Comparison of ENCODE assay signal across 31 cellular contexts in the genomic region with DNA sequence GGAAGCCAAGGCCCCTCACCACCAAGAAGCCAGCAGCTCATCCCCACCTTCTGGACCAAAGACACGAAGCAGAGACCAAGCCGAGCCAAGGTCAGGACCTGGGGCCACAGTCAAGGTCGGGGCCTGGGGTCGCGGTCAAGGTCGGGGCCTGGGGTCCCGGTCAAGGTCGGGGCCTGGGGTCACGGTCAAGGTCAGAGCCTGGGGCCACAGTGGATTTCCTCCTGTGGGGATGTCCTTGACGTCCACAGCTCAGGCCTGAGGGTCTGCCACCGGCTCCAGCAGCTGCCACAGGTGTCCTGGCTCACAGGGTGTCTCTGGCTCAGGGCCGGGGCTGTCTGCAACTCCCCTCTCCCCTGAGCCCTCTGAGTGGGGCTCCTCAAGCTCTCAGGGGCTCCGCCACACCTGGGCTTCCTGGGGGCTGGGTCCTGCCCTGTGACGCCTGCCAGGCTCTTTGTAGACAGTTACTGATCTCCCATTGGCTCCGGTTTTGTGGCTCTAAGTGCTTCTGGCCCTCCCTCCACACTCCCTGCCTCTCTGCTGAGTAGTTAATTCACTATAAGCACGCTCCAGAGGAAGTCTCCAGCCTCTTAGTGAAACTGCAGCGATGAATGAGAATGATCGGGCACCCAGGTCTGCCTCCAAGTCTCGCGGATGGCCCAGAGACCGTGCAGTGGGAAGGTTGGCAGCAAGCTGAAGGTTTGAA. TPM values are rescaled to one million over a fixed set of nuclear protein-coding genes. Genes with fewer than 3 reads are reported as not detected.
DNase-seq lines count a peak whose midpoint lies in the region; ATAC-seq, FAIRE-seq and TF ChIP-seq lines count a peak whose summit lies in the region.
"Had no signal": no experiment of that assay in that cellular context is flagged by ENCODE, and none has a peak within 500 bp of the region (broad histone marks: within the 10 kb centered on the region; RNA-seq: fewer than 3 reads in every experiment).

No MANE protein-coding gene starts in this region.

- peaks cover 0 to 83% (median 2%) of the 10 kb centered on the region in 11 experiments; a peak in 11 of 22 replicates for H4K20me1 ChIP-seq in BLaER1 treated with 17β-estradiol and CSF1 and Interleukin-3, amounts not matched to agents 10 nM and 100 nM
- H4K20me1 ChIP-seq in H1 (replicated peaks in 1 of 2; ENCODE audit: control insufficient read depth in 1 of 2, insufficient read depth in 2 of 2, low read length in 2 of 2): no peaks in the 10 kb centered on the region

- peak overlapping the region in 3 of 11 experiments; percentile 2 to 51 (median 15); a peak in 2 of 22 replicates for H3K9ac ChIP-seq in BLaER1 treated with 17β-estradiol and CSF1 and Interleukin-3, amounts not matched to agents 10 nM and 100 nM
- 0 out of 7 replicates have a peak overlapping the region, but pooled peaks of 1 of the 4 experiments have one; percentile 4 for H3K9ac ChIP-seq in H1 (replicated peaks in 1 of 4; ENCODE audit: extremely low read depth in 1 of 4, low read depth in 3 of 4, low read length in 3 of 4)

- no peak overlapping the region for H3K4me3 Mint-ChIP-seq in natural killer cell treated with Interleukin-12 subunit alpha and Interleukin-12 subunit beta and Interleukin-15 and Interleukin-18, amount 100 ng/mL, for 72 hours
- H3K4me3 Mint-ChIP-seq: activated T-cell treated with anti-CD3 and anti-CD28 coated beads, Interleukin-2, amount 50 U/mL, for 24 hours; CD4-positive, CD25-positive, alpha-beta regulatory T cell; effector memory CD8-positive, alpha-beta T cell; T-cell had no signal

- no peak overlapping the region for H4K8ac ChIP-seq in H1 (ENCODE audit: extremely low read depth, insufficient read depth, low read length)

- H2BK5ac ChIP-seq in H1 (ENCODE audit: low read depth, low read length): no peak overlapping the region

- no peak for TF ChIP-seq RAD21 in H1 (IDR thresholded peaks at IDR 0.05 in 1 of 2, conservative IDR thresholded peaks at IDR 0.05 in 1 of 2; ENCODE audit: low read depth in 2 of 2, low read length in 2 of 2)

- no peak overlapping the region for H4K5ac ChIP-seq in H1 (ENCODE audit: insufficient read length, low read depth, low read length)

- TF ChIP-seq CTCF in H1 (IDR thresholded peaks at IDR 0.05; ENCODE audit: control extremely low read depth in 1 of 3, insufficient read depth in 1 of 3, low read depth in 1 of 3, low read length in 3 of 3): no peak

- no peak overlapping the region for H3K27ac ChIP-seq in BLaER1 treated with 17β-estradiol and CSF1 and Interleukin-3, amounts not matched to agents 10 nM and 100 nM
- H3K27ac ChIP-seq in H1 (ENCODE audit: low read depth, low read length): no peak overlapping the region
- H3K27ac ChIP-seq: breast epithelium had no signal

- H3K27me3 Mint-ChIP-seq in natural killer cell treated with Interleukin-12 subunit alpha and Interleukin-12 subunit beta and Interleukin-15 and Interleukin-18, amount 100 ng/mL, for 72 hours: peaks cover 0 to 7% of the 10 kb centered on the region in 2 donors

- no peak overlapping the region for H3K4ac ChIP-seq in H1 (replicated peaks; ENCODE audit: insufficient read length, low read depth, low read length)

- peaks cover 0 to 43% (median 26%) of the 10 kb centered on the region in 10 experiments; a peak in 14 of 20 replicates for H3K4me1 ChIP-seq in BLaER1 treated with 17β-estradiol and CSF1 and Interleukin-3, amounts not matched to agents 10 nM and 100 nM
- H3K4me1 ChIP-seq in H1 (replicated peaks in 1 of 4; ENCODE audit: control insufficient read depth in 3 of 4, insufficient read depth in 4 of 4, low read length in 3 of 4): peaks cover 0 to 17% (median 10%) of the 10 kb centered on the region in 4 experiments; a peak in 6 of 7 replicates
- H3K4me1 ChIP-seq: breast epithelium had no signal

- POLR2A ChIA-PET in H1 (lab: Charles Lee; ENCODE audit: partially characterized antibody): interaction anchor here (1.0 kb wide), 1 partner anchor 11 kb away, joined by 6 read pairs; no protein-coding TSS in a partner anchor

- 0 out of 2 replicates have a peak overlapping the region, but pooled peaks have one; percentile 81 for H2BK15ac ChIP-seq in H1 (ENCODE audit: low read length)

- peak; percentile 30 for DNase-seq in NCI-H1092 (lab: John Stamatoyannopoulos, UW)
- peak; percentile 73 for DNase-seq in NCI-H2227 (lab: John Stamatoyannopoulos, UW; ENCODE audit: unreplicated experiment)
- no peak for DNase-seq in H1 (ENCODE audit: low read depth in 1 of 2, low spot score in 2 of 2)
- DNase-seq in COLO668 (lab: John Stamatoyannopoulos, UW; ENCODE audit: unreplicated experiment): no peak
- DNase-seq in natural killer cell treated with Interleukin-12 subunit alpha and Interleukin-12 subunit beta and Interleukin-15 and Interleukin-18, amount 100 ng/mL, for 72 hours (ENCODE audit: low spot score): no peak
- no peak for DNase-seq in SW480 (ENCODE audit: low spot score)
- DNase-seq: activated CD4-positive, alpha-beta T cell treated with anti-CD3 and anti-CD28 coated beads for 1 hour; activated CD8-positive, alpha-beta memory T cell treated with anti-CD3 and anti-CD28 coated beads for 24 hours; activated naive CD4-positive, alpha-beta T cell; activated T-cell treated with anti-CD3 and anti-CD28 coated beads, Interleukin-2, amount 50 U/mL, for 24 hours; CD4-positive, CD25-positive, alpha-beta regulatory T cell; effector memory CD8-positive, alpha-beta T cell; foreskin melanocyte; hypothalamus; Karpas-422; NCI-H526; occipital lobe; OCI-M1; SHP77 treated with DMSO at 0.1 percent for 48 hours; stimulated activated CD4-positive, alpha-beta T cell treated with anti-CD3 and anti-CD28 coated beads, Interleukin-2, amount 100 ng/mL, for 48 hours; stimulated activated naive CD4-positive, alpha-beta T cell; T-cell had no signal

- H3K27me3 ChIP-seq in BLaER1 treated with 17β-estradiol and CSF1 and Interleukin-3, amounts not matched to agents 10 nM and 100 nM: peaks cover 20 to 36% (median 28%) of the 10 kb centered on the region in 11 experiments
- H3K27me3 ChIP-seq in H1 (replicated peaks in 1 of 4; ENCODE audit: control insufficient read depth in 3 of 4, extremely low read depth in 1 of 4, insufficient read depth in 3 of 4, low read length in 3 of 4): peaks cover 0 to 13% (median 8%) of the 10 kb centered on the region in 4 experiments; a peak in 4 of 7 replicates

- no peak for TF ChIP-seq POLR2A in H1 (IDR thresholded peaks at IDR 0.05; ENCODE audit: control extremely low read depth in 1 of 2, low read depth in 2 of 2, low read length in 2 of 2)

- no peak overlapping the region for H4K91ac ChIP-seq in H1 (replicated peaks; ENCODE audit: insufficient read length, low read length)

- H3K79me2 ChIP-seq in H1 (ENCODE audit: control insufficient read depth in 1 of 2, insufficient read depth in 2 of 2, low read length in 2 of 2): no peaks in the 10 kb centered on the region

- H3K23ac ChIP-seq in H1 (ENCODE audit: insufficient read length): no peak overlapping the region

- 0 out of 2 replicates have a peak overlapping the region, but pooled peaks have one; percentile 7 for H3K18ac ChIP-seq in H1 (ENCODE audit: extremely low read depth, low read length)

- FAIRE-seq in H1 (lab: Jason Lieb, UNC): no peak
- FAIRE-seq: colon, HTR-8/SVneo, islet of Langerhans, TTC549 had no signal

- no peak overlapping the region for H3K56ac ChIP-seq in H1 (replicated peaks; ENCODE audit: insufficient read length, low read depth, low read length)

- H3K36me3 ChIP-seq in BLaER1 treated with 17β-estradiol and CSF1 and Interleukin-3, amounts not matched to agents 10 nM and 100 nM: no peaks in the 10 kb centered on the region
- no peaks in the 10 kb centered on the region for H3K36me3 ChIP-seq in H1 (ENCODE audit: control insufficient read depth in 2 of 4, insufficient read depth in 4 of 4, low read length in 3 of 4)
- H3K36me3 ChIP-seq: breast epithelium had no signal

- H3K4me1 Mint-ChIP-seq in natural killer cell treated with Interleukin-12 subunit alpha and Interleukin-12 subunit beta and Interleukin-15 and Interleukin-18, amount 100 ng/mL, for 72 hours (ENCODE audit: low read depth in 2 of 2): no peaks in the 10 kb centered on the region

- H2BK120ac ChIP-seq in H1 (replicated peaks; ENCODE audit: low read depth, low read length): no peak overlapping the region

- no peaks in the 10 kb centered on the region for H3K9me3 Mint-ChIP-seq in natural killer cell treated with Interleukin-12 subunit alpha and Interleukin-12 subunit beta and Interleukin-15 and Interleukin-18, amount 100 ng/mL, for 72 hours
- H3K9me3 Mint-ChIP-seq: activated T-cell treated with anti-CD3 and anti-CD28 coated beads, Interleukin-2, amount 50 U/mL, for 24 hours; effector memory CD8-positive, alpha-beta T cell; T-cell had no signal

- 87% methylated on average over 18 of the region's 21 CpGs; no CpG with 5 or more reads in 1 of the 2 experiments for WGBS in H1 (ENCODE audit: extremely low coverage in 1 of 2, insufficient coverage in 1 of 2, insufficient read length in 1 of 2, insufficient replicate concordance in 2 of 2, low coverage in 1 of 2, low lambda C conversion rate in 2 of 2, missing lambda C conversion rate in 1 of 2), 2 experiments

- no peak overlapping the region for H3K27ac Mint-ChIP-seq in natural killer cell treated with Interleukin-12 subunit alpha and Interleukin-12 subunit beta and Interleukin-15 and Interleukin-18, amount 100 ng/mL, for 72 hours
- H3K27ac Mint-ChIP-seq: activated T-cell treated with anti-CD3 and anti-CD28 coated beads, Interleukin-2, amount 50 U/mL, for 24 hours; CD4-positive, CD25-positive, alpha-beta regulatory T cell; effector memory CD8-positive, alpha-beta T cell; T-cell had no signal

- H3K9me3 ChIP-seq in BLaER1 treated with 17β-estradiol and CSF1 and Interleukin-3, amounts not matched to agents 10 nM and 100 nM (replicated peaks in 1 of 11): no peaks in the 10 kb centered on the region
- H3K9me3 ChIP-seq in H1 (ENCODE audit: insufficient read depth in 2 of 2, low read depth in 1 of 2, low read length in 1 of 2): no peaks in the 10 kb centered on the region
- H3K9me3 ChIP-seq: breast epithelium had no signal

- H2BK12ac ChIP-seq in H1 (ENCODE audit: low read depth, low read length): peak overlapping the region; percentile 39; the same call in 1 of the 2 replicates

- no peak for TF ChIP-seq EP300 in H1 (IDR thresholded peaks at IDR 0.05; ENCODE audit: borderline replicate concordance in 1 of 2, low read depth in 2 of 2, low read length in 2 of 2)

- H2AFZ ChIP-seq in H1 (ENCODE audit: low read length): no peak overlapping the region

- H3K14ac ChIP-seq in H1 (ENCODE audit: insufficient read length): no peak overlapping the region

- no peak overlapping the region for H2AK5ac ChIP-seq in H1 (ENCODE audit: low read depth, low read length)

- H3K4me3 ChIP-seq in BLaER1 treated with 17β-estradiol and CSF1 and Interleukin-3, amounts not matched to agents 10 nM and 100 nM: no peak overlapping the region; a peak in 1 of 20 replicates
- no peak overlapping the region for H3K4me3 ChIP-seq in H1 (ENCODE audit: extremely low read depth in 1 of 4, insufficient read depth in 2 of 4, low read depth in 3 of 4, low read length in 4 of 4)
- H3K4me3 ChIP-seq: breast epithelium had no signal

- H3K23me2 ChIP-seq in H1 (ENCODE audit: low read depth, low read length): peaks cover 5% of the 10 kb centered on the region; the same call in 1 of the 2 replicates

- no peaks in the 10 kb centered on the region for H3K36me3 Mint-ChIP-seq in natural killer cell treated with Interleukin-12 subunit alpha and Interleukin-12 subunit beta and Interleukin-15 and Interleukin-18, amount 100 ng/mL, for 72 hours
- H3K36me3 Mint-ChIP-seq: CD4-positive, CD25-positive, alpha-beta regulatory T cell; T-cell had no signal

- ATAC-seq in natural killer cell treated with Interleukin-12 subunit alpha and Interleukin-12 subunit beta and Interleukin-15 and Interleukin-18, amount 100 ng/mL, for 72 hours: no peak
- ATAC-seq in GM21619 (IDR thresholded peaks at IDR 0.05; ENCODE audit: unreplicated experiment): no peak
- ATAC-seq: effector memory CD8-positive, alpha-beta T cell; esophagus mucosa; T-cell had no signal

- H2BK20ac ChIP-seq in H1 (ENCODE audit: low read length): no peak overlapping the region

- H3K79me1 ChIP-seq in H1 (ENCODE audit: low read depth, low read length): peaks cover 2% of the 10 kb centered on the region; the same call in 1 of the 2 replicates

- peak overlapping the region in 9 of 11 experiments; percentile 24 to 81 (median 63); a peak in 15 of 22 replicates for H3K4me2 ChIP-seq in BLaER1 treated with 17β-estradiol and CSF1 and Interleukin-3, amounts not matched to agents 10 nM and 100 nM
- H3K4me2 ChIP-seq in H1 (ENCODE audit: insufficient read depth in 1 of 2, low read depth in 2 of 2, low read length in 2 of 2): no peak overlapping the region

- CTCF ChIA-PET in H1 (lab: Charles Lee; ENCODE audit: partially characterized antibody): interaction anchor here (0.8 to 3.8 kb wide), 5 partner anchors 11 to 143 kb away, joined by 3 to 20 read pairs (median 13); no protein-coding TSS in a partner anchor

RNA-seq across cellular contexts. Expression of a gene that starts 5.7 kb away (rescaled TPM):
- total RNA-seq in H1 (2021; fragmentation: NEBNext Ultra II Directional; extraction: Animal tissue kit (Norgen Biotek cat#: 25700)): 2.7 and 5.7 TPM in 2 replicates
- polyA plus RNA-seq in H1 (2011; rRNA removed): 4.3 and 5.0 TPM in 2 replicates
- 1.8 TPM for polyA plus RNA-seq in H1 (2011; cell fraction: cytosol; rRNA removed)
- polyA plus RNA-seq in H1 (2011; cell fraction: nucleus; rRNA removed): 4.9 TPM
- polyA plus RNA-seq in H1 (2012, experiment 1 of 2): 2.0 to 4.0 TPM (median 2.5 TPM) in 4 replicates
- polyA plus RNA-seq in H1 (2012, experiment 2 of 2): 1.6 TPM
- 4.1 TPM for polyA plus RNA-seq in H1 (2013, experiment 1 of 2)
- 3.8 TPM for polyA plus RNA-seq in H1 (2013, experiment 2 of 2)
- polyA minus RNA-seq in H1 (2011; rRNA and poly(A)+ RNA removed): 5.6 and 11.1 TPM in 2 replicates
- 8.4 TPM for polyA minus RNA-seq in H1 (2011; cell fraction: cytosol; rRNA and poly(A)+ RNA removed)
- 4.4 TPM for polyA minus RNA-seq in H1 (2011; cell fraction: nucleus; rRNA and poly(A)+ RNA removed)
- total RNA-seq in natural killer cell treated with Interleukin-12 subunit alpha and Interleukin-12 subunit beta and Interleukin-15 and Interleukin-18, amount 100 ng/mL, for 72 hours: not detected
- total RNA-seq: breast epithelium; CD4-positive, CD25-positive, alpha-beta regulatory T cell; esophagus mucosa; mucosa of gallbladder; T-cell had no signal
- polyA plus RNA-seq: CD4-positive, CD25-positive, alpha-beta regulatory T cell had no signal

Comparison
In these comparisons a context has a peak if more than half of its experiments do, and no peak if none do; other contexts are left out.
1. H3K4me2 ChIP-seq: peak in BLaER1 treated with 17β-estradiol and CSF1 and Interleukin-3, amounts not matched to agents 10 nM and 100 nM (9 of 11); none in H1 (0 of 2).
2. DNase-seq: peak in NCI-H1092 (single experiment) and NCI-H2227 (single experiment); none in H1 (0 of 2), COLO668 (single experiment), natural killer cell treated with Interleukin-12 subunit alpha and Interleukin-12 subunit beta and Interleukin-15 and Interleukin-18, amount 100 ng/mL, for 72 hours (single experiment) and SW480 (single experiment).